ENCODE assay signal across 14 cellular contexts in genomic region chr10:29540016-29540415, GRCh38.
DNase-seq lines count a peak whose midpoint lies in the region; ATAC-seq, FAIRE-seq and TF ChIP-seq lines count a peak whose summit lies in the region.
"Had no signal": no experiment of that assay in that cellular context is flagged by ENCODE, and none has a peak within 500 bp of the region (broad histone marks: within the 10 kb centered on the region; RNA-seq: fewer than 3 reads in every experiment).

No MANE protein-coding gene starts in this region.

- no peak overlapping the region for H3K4me2 ChIP-seq in mesenchymal stem cell (ENCODE audit: low read length, poor library complexity, severe bottlenecking)

- H4K8ac ChIP-seq in mesenchymal stem cell (ENCODE audit: low read length): no peak overlapping the region

- H3K9me3 ChIP-seq in mesenchymal stem cell (ENCODE audit: control insufficient read depth, low read length) (no peaks in the 10 kb centered on the region), suprapubic skin (no peaks in the 10 kb centered on the region)

- no peak overlapping the region for H3K14ac ChIP-seq in mesenchymal stem cell (ENCODE audit: low read length in 2 of 2)

- H2BK120ac ChIP-seq in mesenchymal stem cell (ENCODE audit: low read depth, low read length): no peak overlapping the region

- no peak overlapping the region for H4K91ac ChIP-seq in mesenchymal stem cell (ENCODE audit: low read length)

- TF ChIP-seq POLR2A in suprapubic skin (IDR thresholded peaks at IDR 0.05) (no peak), GM12892 (IDR thresholded peaks at IDR 0.05; ENCODE audit: low read depth, low read length) (no peak)

- FAIRE-seq in GM12892 (lab: Jason Lieb, UNC): no peak
- FAIRE-seq: GM18507, HepG2 had no signal

- H3K36me3 ChIP-seq in mesenchymal stem cell (ENCODE audit: control insufficient read depth in 1 of 2, insufficient read depth in 2 of 2, low read depth in 1 of 2, low read length in 2 of 2): peaks cover 24 to 58% of the 10 kb centered on the region in 2 experiments
- peaks cover 12% of the 10 kb centered on the region for H3K36me3 ChIP-seq in suprapubic skin

- H2BK15ac ChIP-seq in mesenchymal stem cell (ENCODE audit: low read depth, poor library complexity, severe bottlenecking): no peak overlapping the region

- no peak overlapping the region for H3K4me3 ChIP-seq in Jurkat, Clone E6-1 (ENCODE audit: low read length)
- H3K4me3 ChIP-seq in mesenchymal stem cell (ENCODE audit: insufficient read depth in 1 of 2, low read depth in 1 of 2, low read length in 2 of 2) (no peak overlapping the region), suprapubic skin (no peak overlapping the region)

- H2BK12ac ChIP-seq in mesenchymal stem cell (ENCODE audit: low read length in 2 of 2): no peak overlapping the region

- no peak overlapping the region for H3K23ac ChIP-seq in mesenchymal stem cell (ENCODE audit: low read length in 2 of 2)

- no peak overlapping the region for H3K4ac ChIP-seq in mesenchymal stem cell (ENCODE audit: low read depth in 1 of 2, low read length in 2 of 2)

- no peak for TF ChIP-seq CTCF in suprapubic skin (IDR thresholded peaks at IDR 0.05)

- TF ChIP-seq EP300 in suprapubic skin (IDR thresholded peaks at IDR 0.05): no peak

- no peak overlapping the region for H2AK5ac ChIP-seq in mesenchymal stem cell (ENCODE audit: low read length, severe bottlenecking)

- H3K79me1 ChIP-seq in mesenchymal stem cell (replicated peaks; ENCODE audit: low read length, poor library complexity, severe bottlenecking): peaks cover 8% of the 10 kb centered on the region

- no peak overlapping the region for H3K9ac ChIP-seq in mesenchymal stem cell (ENCODE audit: low read length)

- H3K27ac ChIP-seq in mesenchymal stem cell (ENCODE audit: low read length, poor library complexity, severe bottlenecking): peak overlapping the region; percentile 28
- H3K27ac ChIP-seq in suprapubic skin: peak overlapping the region; percentile 18

- H3K27me3 ChIP-seq in mesenchymal stem cell (ENCODE audit: control insufficient read depth in 1 of 2, insufficient read depth in 1 of 2, low read length in 2 of 2) (no peaks in the 10 kb centered on the region), suprapubic skin (no peaks in the 10 kb centered on the region)

- DNase-seq in Jurkat, Clone E6-1 (ENCODE audit: low read depth, low spot score): peak; percentile 68
- DNase-seq in amniotic epithelial cell (ENCODE audit: low read depth) (peak; percentile 20), mesenchymal stem cell (no peak), suprapubic skin (ENCODE audit: low spot score in 2 of 2) (no peak), GM12892 (ENCODE audit: insufficient read length) (no peak), left lobe of liver (ENCODE audit: low spot score) (no peak)
- DNase-seq: DMS 273 treated with DMSO at 0.1 percent for 48 hours, Kasumi-1, NCI-H187 treated with DMSO at 0.1 percent for 48 hours, NCI-H446, SHP77 had no signal

- no peak overlapping the region for H2AFZ ChIP-seq in mesenchymal stem cell (ENCODE audit: low read depth, low read length)

- no peak overlapping the region for H3K18ac ChIP-seq in mesenchymal stem cell (ENCODE audit: low read depth in 1 of 2, low read length in 2 of 2)

- WGBS in mesenchymal stem cell: 97% methylated on average over 10 of the region's 10 CpGs
- 76% methylated on average over 10 of the region's 10 CpGs for WGBS in suprapubic skin

- ATAC-seq in HG03280 (IDR thresholded peaks at IDR 0.05; ENCODE audit: unreplicated experiment) (no peak), left lobe of liver (no peak)
- ATAC-seq: HepG2 had no signal

- H3K4me1 ChIP-seq in mesenchymal stem cell (ENCODE audit: control insufficient read depth, insufficient read depth, low read depth, low read length): peaks cover 17% of the 10 kb centered on the region
- H3K4me1 ChIP-seq in suprapubic skin: peaks cover 21% of the 10 kb centered on the region

- H2BK5ac ChIP-seq in mesenchymal stem cell (ENCODE audit: low read depth, low read length, poor library complexity, severe bottlenecking): no peak overlapping the region

Comparison
In these comparisons a context has a peak if more than half of its experiments do, and no peak if none do; other contexts are left out.
1. DNase-seq: peak in Jurkat, Clone E6-1 (single experiment) and amniotic epithelial cell (single experiment); none in mesenchymal stem cell (single experiment), suprapubic skin (0 of 2), GM12892 (single experiment) and left lobe of liver (single experiment).